Comparison of ENCODE assay signal across 13 cellular contexts in the genomic region with DNA sequence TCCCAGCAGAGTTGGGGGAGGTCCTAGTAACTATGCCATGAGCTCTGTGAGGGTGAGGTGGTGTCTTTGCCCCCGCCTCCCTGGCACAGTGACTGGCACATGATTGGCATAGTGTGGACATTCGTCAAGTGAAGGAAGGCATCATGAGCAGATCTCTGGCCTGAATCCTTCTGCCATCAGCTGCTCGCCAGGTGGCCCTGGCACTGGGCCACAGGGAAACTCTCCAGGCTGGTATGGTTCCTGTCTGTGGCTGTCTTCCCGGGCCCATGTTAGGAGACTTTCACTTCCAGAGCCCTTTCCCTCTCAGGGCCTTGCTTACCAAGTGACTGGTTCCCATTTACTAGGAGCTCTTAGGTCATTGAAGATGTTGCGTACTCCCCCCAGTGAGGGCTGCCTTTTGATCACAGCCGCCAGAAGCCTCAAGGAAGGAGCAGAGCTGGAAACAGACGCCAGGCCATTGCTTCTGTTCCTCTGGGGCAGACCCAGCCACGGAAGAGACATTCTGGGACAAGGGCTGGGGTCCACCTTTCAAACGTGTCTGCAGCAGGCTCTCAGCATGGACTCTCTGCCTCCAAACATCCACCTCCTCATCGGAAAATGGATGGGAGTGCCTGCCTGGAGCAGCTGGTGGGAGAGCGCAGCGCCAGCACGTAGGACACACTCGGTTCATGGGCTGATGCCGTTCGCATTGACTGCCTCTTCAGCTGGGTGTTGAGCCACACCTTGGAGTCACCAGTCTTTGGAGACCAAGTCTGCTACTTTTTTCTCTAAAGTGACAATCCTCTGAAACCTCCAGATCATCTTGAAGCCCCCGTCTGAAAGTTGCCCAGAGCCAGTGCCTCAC.
DNase-seq lines count a peak whose midpoint lies in the region; ATAC-seq and TF ChIP-seq lines count a peak whose summit lies in the region.
"Had no signal": no experiment of that assay in that cellular context is flagged by ENCODE, and none has a peak within 500 bp of the region (broad histone marks: within the 10 kb centered on the region; RNA-seq: fewer than 3 reads in every experiment).

No MANE protein-coding gene starts in this region.

- no peak for TF ChIP-seq EP300 in transverse colon (IDR thresholded peaks at IDR 0.05; ENCODE audit: low read depth)

- no peaks in the 10 kb centered on the region for H3K27me3 ChIP-seq in transverse colon

- TF ChIP-seq CTCF in transverse colon (IDR thresholded peaks at IDR 0.05): peak in 1 of 5 experiments; percentile 9

- H3K9me3 ChIP-seq in transverse colon: no peaks in the 10 kb centered on the region

- peaks cover 0 to 42% (median 19%) of the 10 kb centered on the region in 4 donors for H3K36me3 ChIP-seq in transverse colon

- H3K4me1 Mint-ChIP-seq in activated naive CD4-positive, alpha-beta T cell treated with anti-CD3 and anti-CD28 coated beads, Interleukin-2, amount 50 U/mL, for 24 hours: peaks cover 15% of the 10 kb centered on the region
- peaks cover 26% of the 10 kb centered on the region for H3K4me1 Mint-ChIP-seq in activated CD4-positive, alpha-beta T cell treated with anti-CD3 and anti-CD28 coated beads, Interleukin-2, amount 10 ng/mL, durations not matched to agents 7 days and 5 days

- intact Hi-C loops in left colon (cut with DNase I, micrococcal nuclease) (loop anchor here (5.0 to 10.0 kb wide), 4 partner anchors 73 to 393 kb away; no protein-coding TSS in a partner anchor), transverse colon (cut with DNase I; ENCODE audit: low total_unique reads) (loop anchor here (5.0 kb wide), 1 partner anchor 95 kb away; no protein-coding TSS in a partner anchor)

- no peak for DNase-seq in activated naive CD4-positive, alpha-beta T cell treated with Interleukin-2 at 50 U/mL for 16 hours
- DNase-seq in left colon (peak; percentile 79 to 81), transverse colon (peak; percentile 70)
- DNase-seq in stimulated activated naive CD4-positive, alpha-beta T cell (lab: John Stamatoyannopoulos, UW): no peak
- no peak for DNase-seq in central memory CD4-positive, alpha-beta T cell
- DNase-seq in activated CD4-positive, alpha-beta T cell treated with anti-CD3 and anti-CD28 coated beads, Interleukin-2, amount 10 ng/mL, durations not matched to agents 7 days and 5 days: no peak
- DNase-seq: activated T-cell treated with anti-CD3 and anti-CD28 coated beads, Interleukin-2, amount 50 U/mL, for 1 hour; NCI-H526 treated with DMSO at 0.1 percent for 48 hours; stimulated activated CD4-positive, alpha-beta T cell treated with anti-CD3 and anti-CD28 coated beads, Interleukin-15, amount 100 ng/mL, for 24 hours; stimulated activated naive CD4-positive, alpha-beta T cell treated with Interleukin-2 at 50 U/mL for 16 hours; T-helper 17 cell had no signal

- no peaks in the 10 kb centered on the region for H3K9me3 Mint-ChIP-seq in activated naive CD4-positive, alpha-beta T cell treated with anti-CD3 and anti-CD28 coated beads, Interleukin-2, amount 50 U/mL, for 24 hours
- no peaks in the 10 kb centered on the region for H3K9me3 Mint-ChIP-seq in activated CD4-positive, alpha-beta T cell treated with anti-CD3 and anti-CD28 coated beads, Interleukin-2, amount 10 ng/mL, durations not matched to agents 7 days and 5 days

- H3K4me3 ChIP-seq in transverse colon: no peak overlapping the region

- POLR2A ChIA-PET in activated CD4-positive, alpha-beta T cell treated with anti-CD3 and anti-CD28 coated beads, Interleukin-2, amount 10 ng/mL, durations not matched to agents 7 days and 5 days (lab: Charles Lee): no interaction called here

- peaks cover 9 to 41% (median 30%) of the 10 kb centered on the region in 4 donors for H3K4me1 ChIP-seq in transverse colon

- ATAC-seq in SK-N-SH treated with all-trans-retinoic acid at 6 μM for 48 hours (no peak; the same call in 2 of the 3 replicates), left colon (peak; percentile 72)
- ATAC-seq: T-helper 17 cell had no signal

- H3K4me3 Mint-ChIP-seq in activated naive CD4-positive, alpha-beta T cell treated with anti-CD3 and anti-CD28 coated beads, Interleukin-2, amount 50 U/mL, for 24 hours: no peak overlapping the region
- no peak overlapping the region for H3K4me3 Mint-ChIP-seq in activated CD4-positive, alpha-beta T cell treated with anti-CD3 and anti-CD28 coated beads, Interleukin-2, amount 10 ng/mL, durations not matched to agents 7 days and 5 days
- H3K4me3 Mint-ChIP-seq: T-helper 17 cell had no signal

- H3K27ac Mint-ChIP-seq in activated naive CD4-positive, alpha-beta T cell treated with anti-CD3 and anti-CD28 coated beads, Interleukin-2, amount 50 U/mL, for 24 hours: peak overlapping the region; percentile 48
- no peak overlapping the region for H3K27ac Mint-ChIP-seq in activated CD4-positive, alpha-beta T cell treated with anti-CD3 and anti-CD28 coated beads, Interleukin-2, amount 10 ng/mL, durations not matched to agents 7 days and 5 days

- H3K27ac ChIP-seq in transverse colon: peak overlapping the region; percentile 56 to 75 (median 62)

- TF ChIP-seq POLR2A in transverse colon (IDR thresholded peaks at IDR 0.05): no peak

- H3K36me3 Mint-ChIP-seq in activated naive CD4-positive, alpha-beta T cell treated with anti-CD3 and anti-CD28 coated beads, Interleukin-2, amount 50 U/mL, for 24 hours: peaks cover 13% of the 10 kb centered on the region
- H3K36me3 Mint-ChIP-seq in activated CD4-positive, alpha-beta T cell treated with anti-CD3 and anti-CD28 coated beads, Interleukin-2, amount 10 ng/mL, durations not matched to agents 7 days and 5 days (ENCODE audit: low read depth): peaks cover 70% of the 10 kb centered on the region

- H3K27me3 Mint-ChIP-seq in activated naive CD4-positive, alpha-beta T cell treated with anti-CD3 and anti-CD28 coated beads, Interleukin-2, amount 50 U/mL, for 24 hours: no peaks in the 10 kb centered on the region
- H3K27me3 Mint-ChIP-seq in activated CD4-positive, alpha-beta T cell treated with anti-CD3 and anti-CD28 coated beads, Interleukin-2, amount 10 ng/mL, durations not matched to agents 7 days and 5 days: no peaks in the 10 kb centered on the region
- H3K27me3 Mint-ChIP-seq: T-helper 17 cell had no signal

- 67 to 76% methylated on average over 1 to 17 of the region's 17 CpGs for WGBS in transverse colon (ENCODE audit: low coverage in 1 of 2), 2 donors

- CTCF ChIA-PET in activated CD4-positive, alpha-beta T cell treated with anti-CD3 and anti-CD28 coated beads, Interleukin-2, amount 10 ng/mL, durations not matched to agents 7 days and 5 days (lab: Charles Lee): interaction anchor here (1.2 kb wide), 1 partner anchor 10 kb away, joined by 3 read pairs; no protein-coding TSS in a partner anchor

- in situ Hi-C loops in transverse colon (cut with MboI; ENCODE audit: low pct_ligation_motif_present in 1 of 4, low pct_unique_long_range_greater_than_20kb in 1 of 4, low sequenced_read_pairs in 3 of 4): loop anchor here (5.0 to 10.0 kb wide), 6 partner anchors 65 to 393 kb away; partner anchors contain the start of gene PTPN1 (in 1 of the 4)

TF ChIP-seq in SK-N-SH treated with all-trans-retinoic acid at 6 μM for 48 hours, 23 proteins besides CTCF, POLR2A, EP300 and RAD21:
- peak; percentile 45; the same call in 1 of the 2 replicates for TF ChIP-seq TCF4 (CRISPR knock-in tag; IDR thresholded peaks at IDR 0.05; ENCODE audit: borderline replicate concordance)
- no peak for TF ChIP-seq PATZ1 (CRISPR knock-in tag; IDR thresholded peaks at IDR 0.05; ENCODE audit: borderline replicate concordance)
- no peak for TF ChIP-seq CREB5 (CRISPR knock-in tag; IDR thresholded peaks at IDR 0.05; ENCODE audit: low read depth)
- no peak for TF ChIP-seq ZFP3 (CRISPR knock-in tag; IDR thresholded peaks at IDR 0.05)
- no peak for TF ChIP-seq CSDC2 (CRISPR knock-in tag; IDR thresholded peaks at IDR 0.05)
- no peak for TF ChIP-seq ZFP30 (CRISPR knock-in tag; IDR thresholded peaks at IDR 0.05)
- no peak for TF ChIP-seq ZNF565 (CRISPR knock-in tag; conservative IDR thresholded peaks at IDR 0.05; ENCODE audit: low read depth)
- TF ChIP-seq, protein P1, sequence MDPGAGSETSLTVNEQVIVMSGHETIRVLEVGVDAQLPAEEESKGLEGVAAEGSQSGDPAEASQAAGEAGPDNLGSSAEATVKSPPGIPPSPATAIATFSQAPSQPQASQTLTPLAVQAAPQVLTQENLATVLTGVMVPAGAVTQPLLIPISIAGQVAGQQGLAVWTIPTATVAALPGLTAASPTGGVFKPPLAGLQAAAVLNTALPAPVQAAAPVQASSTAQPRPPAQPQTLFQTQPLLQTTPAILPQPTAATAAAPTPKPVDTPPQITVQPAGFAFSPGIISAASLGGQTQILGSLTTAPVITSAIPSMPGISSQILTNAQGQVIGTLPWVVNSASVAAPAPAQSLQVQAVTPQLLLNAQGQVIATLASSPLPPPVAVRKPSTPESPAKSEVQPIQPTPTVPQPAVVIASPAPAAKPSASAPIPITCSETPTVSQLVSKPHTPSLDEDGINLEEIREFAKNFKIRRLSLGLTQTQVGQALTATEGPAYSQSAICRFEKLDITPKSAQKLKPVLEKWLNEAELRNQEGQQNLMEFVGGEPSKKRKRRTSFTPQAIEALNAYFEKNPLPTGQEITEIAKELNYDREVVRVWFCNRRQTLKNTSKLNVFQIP (CRISPR knock-in tag; IDR thresholded peaks at IDR 0.05; ENCODE audit: borderline replicate concordance, low read depth): no peak
TF ChIP-seq in SK-N-SH treated with all-trans-retinoic acid at 6 μM for 48 hours: peak in this region for 1.

Comparison
In these comparisons a context has a peak if more than half of its experiments do, and no peak if none do; other contexts are left out.
1. DNase-seq: peak in left colon (2 of 2) and transverse colon (single experiment); none in activated naive CD4-positive, alpha-beta T cell treated with Interleukin-2 at 50 U/mL for 16 hours (single experiment), stimulated activated naive CD4-positive, alpha-beta T cell (0 of 6), central memory CD4-positive, alpha-beta T cell (single experiment) and activated CD4-positive, alpha-beta T cell treated with anti-CD3 and anti-CD28 coated beads, Interleukin-2, amount 10 ng/mL, durations not matched to agents 7 days and 5 days (single experiment).